Comparison of ENCODE assay signal across 10 cellular contexts in genomic region chr12:107126688-107127481, GRCh38. TPM values are rescaled to one million over a fixed set of nuclear protein-coding genes. Genes with fewer than 3 reads are reported as not detected.
DNase-seq lines count a peak whose midpoint lies in the region; ATAC-seq and TF ChIP-seq lines count a peak whose summit lies in the region.
"Had no signal": no experiment of that assay in that cellular context is flagged by ENCODE, and none has a peak within 500 bp of the region (broad histone marks: within the 10 kb centered on the region; RNA-seq: fewer than 3 reads in every experiment).

No MANE protein-coding gene starts in this region.

- no peaks in the 10 kb centered on the region for H3K9me1 ChIP-seq in IMR-90 (ENCODE audit: insufficient read depth, low read length)

- H2BK15ac ChIP-seq in IMR-90 (ENCODE audit: low read depth, low read length) = no peak overlapping the region

- H2AK9ac ChIP-seq in IMR-90 (replicated peaks; ENCODE audit: low read depth, low read length, poor library complexity) = no peak overlapping the region

- no CpG with 5 or more reads among the region's 5 CpGs for WGBS in IMR-90 (ENCODE audit: extremely low coverage in 2 of 2, insufficient read length in 1 of 2), 2 experiments
- 69 to 73% methylated on average over 4 to 5 of the region's 5 CpGs for WGBS in transverse colon (ENCODE audit: low coverage in 1 of 2), 2 donors

- no peaks in the 10 kb centered on the region for H3K36me3 ChIP-seq in CD8-positive, alpha-beta T cell (ENCODE audit: insufficient read depth, low read length)
- H3K36me3 ChIP-seq in IMR-90 (ENCODE audit: control insufficient read depth, insufficient read depth, low read length) (no peaks in the 10 kb centered on the region), Caco-2 (ENCODE audit: control insufficient read depth, insufficient read depth, low read length) (no peaks in the 10 kb centered on the region), transverse colon (no peaks in the 10 kb centered on the region)

- no peak overlapping the region for H3K18ac ChIP-seq in IMR-90 (ENCODE audit: low read depth, low read length)

- no peaks in the 10 kb centered on the region for H3K4me1 ChIP-seq in CD8-positive, alpha-beta T cell (ENCODE audit: insufficient read depth, low read length)
- no peaks in the 10 kb centered on the region for H3K4me1 ChIP-seq in IMR-90 (ENCODE audit: control insufficient read depth, insufficient read depth, low read length)
- no peaks in the 10 kb centered on the region for H3K4me1 ChIP-seq in Caco-2
- H3K4me1 ChIP-seq in transverse colon = peaks cover 0 to under 1% (median 0%) of the 10 kb centered on the region in 4 donors

- H3K4ac ChIP-seq in IMR-90 (ENCODE audit: low read depth, low read length) = no peak overlapping the region

- H3K36me3 Mint-ChIP-seq in CD8-positive, alpha-beta T cell = no peaks in the 10 kb centered on the region
- no peaks in the 10 kb centered on the region for H3K36me3 Mint-ChIP-seq in Caco-2 (ENCODE audit: insufficient read depth, unreplicated experiment)

- peak; percentile 23 for TF ChIP-seq CTCF in CD8-positive, alpha-beta T cell (IDR thresholded peaks at IDR 0.05)
- TF ChIP-seq CTCF in IMR-90 (conservative IDR thresholded peaks at IDR 0.05; ENCODE audit: low read depth, low read length) = peak; percentile 46
- TF ChIP-seq CTCF in foreskin fibroblast (IDR thresholded peaks at IDR 0.05; ENCODE audit: low read depth, low read length) = peak; percentile 41
- peak in 1 of 2 experiments; percentile 32 for TF ChIP-seq CTCF in Caco-2 (IDR thresholded peaks at IDR 0.05; ENCODE audit: insufficient read depth in 1 of 2, low read depth in 1 of 2, low read length in 1 of 2, severe bottlenecking in 1 of 2, unreplicated experiment in 1 of 2)
- peak in 1 of 5 experiments; percentile 5 for TF ChIP-seq CTCF in transverse colon (IDR thresholded peaks at IDR 0.05)

- H3K23ac ChIP-seq in IMR-90 (ENCODE audit: low read depth, low read length) = no peak overlapping the region

- in situ Hi-C loops in IMR-90 (cut with MboI; ENCODE audit: low sequenced_read_pairs) (loop anchor here (25.0 kb wide), 1 partner anchor 760 kb away; no protein-coding TSS in a partner anchor), transverse colon (cut with MboI; ENCODE audit: low pct_ligation_motif_present in 1 of 4, low pct_unique_long_range_greater_than_20kb in 1 of 4, low sequenced_read_pairs in 3 of 4) (loop anchor here in 3 of 4 donors (25.0 kb wide), 1 partner anchor 285 kb away; no protein-coding TSS in a partner anchor)

- no peak overlapping the region for H2AK5ac ChIP-seq in IMR-90 (ENCODE audit: low read depth, low read length)

- no peak overlapping the region for H3K27ac ChIP-seq in CD8-positive, alpha-beta T cell (ENCODE audit: low read depth, low read length)
- H3K27ac ChIP-seq in IMR-90 (ENCODE audit: insufficient read depth, low read length) (no peak overlapping the region), transverse colon (no peak overlapping the region)

- H3K4me2 ChIP-seq in IMR-90 (ENCODE audit: low read depth, low read length) = no peak overlapping the region

- H2BK120ac ChIP-seq in IMR-90 (ENCODE audit: low read depth, low read length) = no peak overlapping the region

- no peak overlapping the region for H3K9ac ChIP-seq in IMR-90 (ENCODE audit: low read depth, low read length)

- TF ChIP-seq EP300 in transverse colon (IDR thresholded peaks at IDR 0.05; ENCODE audit: low read depth) = no peak

- H3K4me1 Mint-ChIP-seq in CD8-positive, alpha-beta T cell (ENCODE audit: low read depth) = no peaks in the 10 kb centered on the region
- peaks cover 8% of the 10 kb centered on the region for H3K4me1 Mint-ChIP-seq in Caco-2 (ENCODE audit: low read depth, unreplicated experiment)

- H3K14ac ChIP-seq in IMR-90 (replicated peaks; ENCODE audit: low read depth, low read length) = no peak overlapping the region

- H3K9me3 ChIP-seq in CD8-positive, alpha-beta T cell (ENCODE audit: low read length) = no peaks in the 10 kb centered on the region
- H3K9me3 ChIP-seq in IMR-90 (ENCODE audit: control insufficient read depth, insufficient read depth, low read length) = no peaks in the 10 kb centered on the region
- H3K9me3 ChIP-seq in Caco-2 = peaks cover 4% of the 10 kb centered on the region; the same call in 1 of the 2 replicates
- no peaks in the 10 kb centered on the region for H3K9me3 ChIP-seq in transverse colon

- DNase-seq in CD8-positive, alpha-beta T cell = no peak
- DNase-seq in IMR-90 (peak; percentile 24), RKO (ENCODE audit: low spot score) (peak; percentile 32), foreskin fibroblast (peak; percentile 16 to 60), Caco-2 (no peak), transverse colon (no peak)
- DNase-seq: activated T-cell treated with anti-CD3 and anti-CD28 coated beads, Interleukin-2, amount 50 U/mL, for 1 hour; islet precursor cell had no signal

- intact Hi-C loops in CD8-positive, alpha-beta T cell (cut with DNase I, micrococcal nuclease) = no loop called here
- intact Hi-C loops in IMR-90 (cut with micrococcal nuclease) (loop anchor here (1.0 kb wide), 1 partner anchor 480 kb away; no protein-coding TSS in a partner anchor), Caco-2 (cut with micrococcal nuclease; ENCODE audit: unreplicated experiment) (loop anchor here (1.0 kb wide), 1 partner anchor 480 kb away; no protein-coding TSS in a partner anchor), transverse colon (cut with DNase I; ENCODE audit: low total_unique reads) (no loop called here)

- TF ChIP-seq RAD21 in IMR-90 (IDR thresholded peaks at IDR 0.05; ENCODE audit: low read length) = peak; percentile 56

- no peak overlapping the region for H4K8ac ChIP-seq in IMR-90 (ENCODE audit: low read depth in 2 of 2, low read length in 2 of 2)

- no peak for TF ChIP-seq POLR2A in IMR-90 (IDR thresholded peaks at IDR 0.05; ENCODE audit: low read depth, low read length)
- no peak for TF ChIP-seq POLR2A in transverse colon (IDR thresholded peaks at IDR 0.05)

- dilution Hi-C loops in IMR-90 (cut with HindIII; ENCODE audit: low sequenced_read_pairs, unreplicated experiment) = no loop called here

- H4K5ac ChIP-seq in IMR-90 (ENCODE audit: low read depth, low read length) = no peak overlapping the region

- no peak overlapping the region for H3K4me3 ChIP-seq in CD8-positive, alpha-beta T cell (ENCODE audit: low read depth, low read length)
- H3K4me3 ChIP-seq in IMR-90 (ENCODE audit: insufficient read depth, low read depth, low read length) (no peak overlapping the region), foreskin fibroblast (ENCODE audit: low read depth in 1 of 2, low read length in 2 of 2) (no peak overlapping the region), Caco-2 (ENCODE audit: low read depth, low read length) (no peak overlapping the region), transverse colon (no peak overlapping the region)

- H2AFZ ChIP-seq in IMR-90 (replicated peaks; ENCODE audit: low read length, poor library complexity) = no peak overlapping the region

- no peak overlapping the region for H3K4me3 Mint-ChIP-seq in CD8-positive, alpha-beta T cell
- H3K4me3 Mint-ChIP-seq in Caco-2 (ENCODE audit: unreplicated experiment) = no peak overlapping the region

- H4K91ac ChIP-seq in IMR-90 (ENCODE audit: insufficient read depth, low read depth, low read length) = no peak overlapping the region

- no peaks in the 10 kb centered on the region for H3K27me3 ChIP-seq in CD8-positive, alpha-beta T cell (ENCODE audit: insufficient read depth, low read length)
- H3K27me3 ChIP-seq in IMR-90 (ENCODE audit: control insufficient read depth, insufficient read depth, low read length) (peaks cover 11% of the 10 kb centered on the region), Caco-2 (replicated peaks; ENCODE audit: control insufficient read depth, insufficient read depth, low read length) (no peaks in the 10 kb centered on the region), transverse colon (peaks cover 11% of the 10 kb centered on the region)

- CTCF ChIA-PET in CD8-positive, alpha-beta T cell (lab: Charles Lee) = interaction anchor here (12.2 kb wide), 1 partner anchor 486 kb away, joined by 394 read pairs; no protein-coding TSS in a partner anchor
- CTCF ChIA-PET in IMR-90 (lab: Yijun Ruan, JAX) = interaction anchor here (0.6 to 1.3 kb wide), 6 partner anchors 17 to 484 kb away, joined by 3 to 9 read pairs (median 4); no protein-coding TSS in a partner anchor
- CTCF ChIA-PET in Caco-2 (lab: Charles Lee) = no interaction called here

- H3K56ac ChIP-seq in IMR-90 (ENCODE audit: extremely low read depth, insufficient read depth, low read length) = no peak overlapping the region

- BruUV-seq in IMR-90 (replicated peaks; lab: Mats Ljungman, UMichigan) (no TSS peak), Caco-2 (replicated peaks; lab: Mats Ljungman, UMichigan) (no TSS peak)

- no peak overlapping the region for H2BK5ac ChIP-seq in IMR-90 (ENCODE audit: low read depth, low read length, poor library complexity, severe bottlenecking)

- peaks cover 14% of the 10 kb centered on the region for H3K27me3 Mint-ChIP-seq in CD8-positive, alpha-beta T cell (ENCODE audit: low read depth)
- peaks cover 22% of the 10 kb centered on the region for H3K27me3 Mint-ChIP-seq in Caco-2 (ENCODE audit: insufficient read depth, unreplicated experiment)

- H3K9me3 Mint-ChIP-seq in CD8-positive, alpha-beta T cell = no peaks in the 10 kb centered on the region
- no peaks in the 10 kb centered on the region for H3K9me3 Mint-ChIP-seq in Caco-2 (ENCODE audit: unreplicated experiment)

- H2BK20ac ChIP-seq in IMR-90 (ENCODE audit: low read depth, low read length) = no peak overlapping the region

- H3K79me1 ChIP-seq in IMR-90 (ENCODE audit: low read depth in 1 of 2, low read length in 2 of 2) = no peaks in the 10 kb centered on the region

- H3K27ac Mint-ChIP-seq in CD8-positive, alpha-beta T cell = no peak overlapping the region
- no peak overlapping the region for H3K27ac Mint-ChIP-seq in Caco-2 (ENCODE audit: unreplicated experiment)

- POLR2A ChIA-PET in CD8-positive, alpha-beta T cell (lab: Charles Lee) = no interaction called here
- POLR2A ChIA-PET in IMR-90 (lab: Charles Lee; ENCODE audit: unreplicated experiment) (no interaction called here), Caco-2 (lab: Charles Lee) (no interaction called here)

- peak; percentile 40 for ATAC-seq in CD8-positive, alpha-beta T cell
- ATAC-seq in IMR-90 (ENCODE audit: low read depth) (peak; percentile 48; the same call in 1 of the 2 replicates), GM18498 (IDR thresholded peaks at IDR 0.05; ENCODE audit: unreplicated experiment) (no peak), GM18517 (IDR thresholded peaks at IDR 0.05; ENCODE audit: unreplicated experiment) (no peak)

- no peaks in the 10 kb centered on the region for H4K20me1 ChIP-seq in IMR-90 (ENCODE audit: insufficient read depth, low read length)

TF ChIP-seq in IMR-90, 13 proteins besides CTCF, POLR2A, EP300 and RAD21 (continues in another document):
- TF ChIP-seq CHD1 (IDR thresholded peaks at IDR 0.05; ENCODE audit: low read depth, low read length) (no peak), SMC3 (IDR thresholded peaks at IDR 0.05; ENCODE audit: low read depth, low read length) (peak; percentile 56)

RNA-seq across cellular contexts. Expression of gene CRY1, which starts 33.5 kb away (rescaled TPM):
- 10 to 100 TPM; 80.8 to 83.0 TPM for total RNA-seq in CD8-positive, alpha-beta T cell
- total RNA-seq in IMR-90 (2012; rRNA removed) (5.9 and 9.7 TPM in 2 replicates), Caco-2 (2022) (19.4 and 22.2 TPM in 2 replicates), transverse colon (10 to 100 TPM; 10.1 to 71.8 (median 21.0) TPM)
- polyA plus RNA-seq in IMR-90 (2012; rRNA removed) = 7.8 and 9.9 TPM in 2 replicates
- 4.3 and 5.4 TPM in 2 replicates for polyA plus RNA-seq in IMR-90 (2012; cell fraction: cytosol; rRNA removed)
- polyA plus RNA-seq in IMR-90 (2012; cell fraction: nucleus; rRNA removed; ENCODE audit: low replicate concordance) = 9.8 and 14.5 TPM in 2 replicates

Comparison
In these comparisons a context has a peak if more than half of its experiments do, and no peak if none do; other contexts are left out.
1. ATAC-seq: peak in CD8-positive, alpha-beta T cell (single experiment) and IMR-90 (single experiment); none in GM18498 (single experiment) and GM18517 (single experiment).
2. DNase-seq: peak in IMR-90 (single experiment), RKO (single experiment) and foreskin fibroblast (2 of 2); none in CD8-positive, alpha-beta T cell (0 of 7), Caco-2 (0 of 2) and transverse colon (single experiment).
3. intact Hi-C loops: an anchor here in IMR-90 (1.0 kb wide) and Caco-2 (1.0 kb wide); none called in CD8-positive, alpha-beta T cell and transverse colon.